In the genomic region with DNA sequence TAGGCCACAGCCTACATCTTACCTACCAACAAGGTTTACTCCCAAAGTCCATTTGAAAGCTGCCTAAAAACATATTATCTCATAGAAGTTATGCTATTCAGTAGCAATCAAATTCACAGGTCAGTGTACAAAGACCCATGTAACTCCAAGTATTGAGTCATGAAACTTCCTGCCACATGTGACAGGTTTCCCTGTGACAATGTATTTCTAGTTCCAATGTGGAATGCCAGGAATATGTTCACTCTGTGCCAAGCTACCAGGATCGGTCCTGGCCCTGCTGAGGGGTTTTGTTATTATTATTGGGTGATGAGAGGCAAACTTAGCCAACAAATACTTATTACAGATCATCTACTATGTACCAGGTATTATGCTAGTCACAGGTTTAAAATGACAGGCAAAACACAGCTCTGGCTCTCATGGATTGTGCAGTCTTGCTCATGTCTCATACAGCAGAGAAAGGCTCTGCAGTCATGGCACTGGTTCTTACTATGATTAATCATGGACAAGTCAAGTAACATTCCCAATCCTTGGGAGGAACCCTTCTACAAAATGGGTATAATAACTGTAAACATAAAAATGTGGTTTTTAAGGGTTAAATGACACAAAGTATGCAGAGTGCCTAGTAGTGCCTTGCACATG, we compare ENCODE assay signal across 13 cellular contexts. TPM values are rescaled to one million over a fixed set of nuclear protein-coding genes. Genes with fewer than 3 reads are reported as not detected.
A peak's percentile ranks its signal among the peaks of the same experiment; 100 is the strongest.
DNase-seq lines count a peak whose midpoint lies in the region; ATAC-seq, FAIRE-seq and TF ChIP-seq lines count a peak whose summit lies in the region.
"Had no signal": no experiment of that assay in that cellular context is flagged by ENCODE, and none has a peak within 500 bp of the region (broad histone marks: within the 10 kb centered on the region; RNA-seq: fewer than 3 reads in every experiment).

No MANE protein-coding gene starts in this region.

- POLR2A ChIA-PET in naive thymus-derived CD8-positive, alpha-beta T cell (lab: Charles Lee) = interaction anchor here (1.4 to 2.3 kb wide), 2 partner anchors 9 to 233 kb away, joined by 3 to 9 read pairs; a partner anchor contains a TSS
- POLR2A ChIA-PET in activated CD4-positive, alpha-beta T cell treated with anti-CD3 and anti-CD28 coated beads for 36 hours (lab: Charles Lee) = no interaction called here

- DNase-seq in GM12891 (ENCODE audit: insufficient read length, low spot score) = no peak
- peak; percentile 18 for DNase-seq in HT1080 (ENCODE audit: low read depth)
- no peak for DNase-seq in effector memory CD8-positive, alpha-beta T cell
- no peak for DNase-seq in naive thymus-derived CD8-positive, alpha-beta T cell
- no peak for DNase-seq in activated CD4-positive, alpha-beta T cell treated with anti-CD3 and anti-CD28 coated beads for 36 hours
- no peak for DNase-seq in NCI-H1417 (lab: John Stamatoyannopoulos, UW)
- DNase-seq: activated CD8-positive, alpha-beta memory T cell treated with anti-CD3 and anti-CD28 coated beads, Interleukin-2, amount 10 ng/mL, durations not matched to agents 7 days and 5 days; amniotic stem cell; glutamatergic neuron had no signal

- no peak overlapping the region for H3K4me3 Mint-ChIP-seq in effector memory CD8-positive, alpha-beta T cell
- H3K4me3 Mint-ChIP-seq in naive thymus-derived CD8-positive, alpha-beta T cell = peak overlapping the region in 5 of 10 donors; percentile 7 to 54 (median 13)
- no peak overlapping the region for H3K4me3 Mint-ChIP-seq in activated CD4-positive, alpha-beta T cell treated with anti-CD3 and anti-CD28 coated beads for 36 hours
- H3K4me3 Mint-ChIP-seq: activated CD8-positive, alpha-beta memory T cell treated with anti-CD3 and anti-CD28 coated beads, Interleukin-2, amount 10 ng/mL, durations not matched to agents 7 days and 5 days; neural progenitor cell had no signal

- intact Hi-C loops in activated CD4-positive, alpha-beta T cell treated with anti-CD3 and anti-CD28 coated beads for 36 hours (cut with DNase I, micrococcal nuclease) = loop anchor here (5.0 kb wide), 2 partner anchors 46 to 61 kb away; no protein-coding TSS in a partner anchor

- no peak for ATAC-seq in effector memory CD8-positive, alpha-beta T cell (replicated peaks)
- ATAC-seq in naive thymus-derived CD8-positive, alpha-beta T cell = no peak
- ATAC-seq in GM21367 (IDR thresholded peaks at IDR 0.05; ENCODE audit: unreplicated experiment) (no peak), HG03460 (IDR thresholded peaks at IDR 0.05; ENCODE audit: unreplicated experiment) (no peak)
- ATAC-seq in activated CD4-positive, alpha-beta T cell treated with anti-CD3 and anti-CD28 coated beads for 36 hours = no peak
- ATAC-seq: activated CD8-positive, alpha-beta memory T cell treated with anti-CD3 and anti-CD28 coated beads, Interleukin-2, amount 10 ng/mL, durations not matched to agents 7 days and 5 days had no signal

- no peaks in the 10 kb centered on the region for H3K9me3 Mint-ChIP-seq in effector memory CD8-positive, alpha-beta T cell
- peaks cover 0 to 5% (median 0%) of the 10 kb centered on the region in 9 donors for H3K9me3 Mint-ChIP-seq in naive thymus-derived CD8-positive, alpha-beta T cell
- peaks cover 8% of the 10 kb centered on the region for H3K9me3 Mint-ChIP-seq in activated CD4-positive, alpha-beta T cell treated with anti-CD3 and anti-CD28 coated beads for 36 hours (ENCODE audit: low read depth)
- H3K9me3 Mint-ChIP-seq: neural progenitor cell had no signal

- CTCF ChIA-PET in activated CD4-positive, alpha-beta T cell treated with anti-CD3 and anti-CD28 coated beads for 36 hours (lab: Charles Lee) = no interaction called here

- no peaks in the 10 kb centered on the region for H3K27me3 Mint-ChIP-seq in effector memory CD8-positive, alpha-beta T cell
- no peaks in the 10 kb centered on the region for H3K27me3 Mint-ChIP-seq in naive thymus-derived CD8-positive, alpha-beta T cell
- H3K27me3 Mint-ChIP-seq in activated CD4-positive, alpha-beta T cell treated with anti-CD3 and anti-CD28 coated beads for 36 hours = no peaks in the 10 kb centered on the region
- H3K27me3 Mint-ChIP-seq: activated CD8-positive, alpha-beta memory T cell treated with anti-CD3 and anti-CD28 coated beads, Interleukin-2, amount 10 ng/mL, durations not matched to agents 7 days and 5 days had no signal

- FAIRE-seq in GM12891 (lab: Jason Lieb, UNC) = peak; percentile 77
- FAIRE-seq: HTR-8/SVneo had no signal

- H3K4me1 Mint-ChIP-seq in effector memory CD8-positive, alpha-beta T cell (ENCODE audit: low read depth in 2 of 2) = peaks cover 13 to 31% of the 10 kb centered on the region in 2 donors
- peaks cover 17 to 66% (median 50%) of the 10 kb centered on the region in 4 donors for H3K4me1 Mint-ChIP-seq in naive thymus-derived CD8-positive, alpha-beta T cell
- H3K4me1 Mint-ChIP-seq in activated CD4-positive, alpha-beta T cell treated with anti-CD3 and anti-CD28 coated beads for 36 hours = peaks cover 54% of the 10 kb centered on the region

- H3K36me3 Mint-ChIP-seq in effector memory CD8-positive, alpha-beta T cell (ENCODE audit: insufficient read depth) = peaks cover 6% of the 10 kb centered on the region
- peaks cover 15 to 32% (median 22%) of the 10 kb centered on the region in 3 donors for H3K36me3 Mint-ChIP-seq in naive thymus-derived CD8-positive, alpha-beta T cell
- peaks cover 44% of the 10 kb centered on the region for H3K36me3 Mint-ChIP-seq in activated CD4-positive, alpha-beta T cell treated with anti-CD3 and anti-CD28 coated beads for 36 hours (ENCODE audit: low read depth)

- peak overlapping the region; percentile 32 to 59 for H3K27ac Mint-ChIP-seq in effector memory CD8-positive, alpha-beta T cell
- peak overlapping the region; percentile 25 to 93 (median 75) for H3K27ac Mint-ChIP-seq in naive thymus-derived CD8-positive, alpha-beta T cell
- H3K27ac Mint-ChIP-seq in activated CD4-positive, alpha-beta T cell treated with anti-CD3 and anti-CD28 coated beads for 36 hours = no peak overlapping the region
- H3K27ac Mint-ChIP-seq: activated CD8-positive, alpha-beta memory T cell treated with anti-CD3 and anti-CD28 coated beads, Interleukin-2, amount 10 ng/mL, durations not matched to agents 7 days and 5 days; neural progenitor cell had no signal

- no peak for TF ChIP-seq POLR2A in GM12891 (IDR thresholded peaks at IDR 0.05; ENCODE audit: low read depth, low read length)

TF ChIP-seq in GM12891, 5 proteins besides CTCF, POLR2A, EP300 and RAD21:
- TF ChIP-seq POU2F2 (IDR thresholded peaks at IDR 0.05; ENCODE audit: low read depth, low read length) = no peak
- TF ChIP-seq SPI1 (IDR thresholded peaks at IDR 0.05; ENCODE audit: low read depth, low read length) = no peak
- TF ChIP-seq TAF1 (IDR thresholded peaks at IDR 0.05; ENCODE audit: low read depth, low read length) = no peak

RNA-seq across cellular contexts. Expression of a gene that starts 22.5 kb away (rescaled TPM):
- polyA plus RNA-seq in GM12891 (2012; ENCODE audit: low read depth, missing spikeins) = 52.4 TPM
- total RNA-seq in HT1080 (2014; rRNA removed; shearing (Covaris generic)) = 28.5 and 40.1 TPM in 2 replicates
- 57.3 and 66.0 TPM in 2 replicates for polyA plus RNA-seq in HT1080 (2015; cell fraction: cytosol; rRNA removed)
- polyA plus RNA-seq in HT1080 (2015; cell fraction: nucleus; rRNA removed) = 37.0 and 44.5 TPM in 2 replicates
- total RNA-seq in naive thymus-derived CD8-positive, alpha-beta T cell = 10 to 100 TPM; 60.5 to 64.7 TPM
- 10 to 100 TPM; 41.8 to 62.4 (median 59.9) TPM for polyA plus RNA-seq in naive thymus-derived CD8-positive, alpha-beta T cell
- 10 to 100 TPM; 48.4 to 59.6 TPM for total RNA-seq in activated CD4-positive, alpha-beta T cell treated with anti-CD3 and anti-CD28 coated beads for 36 hours
